Comparison of ENCODE assay signal across 13 cellular contexts in the genomic region with DNA sequence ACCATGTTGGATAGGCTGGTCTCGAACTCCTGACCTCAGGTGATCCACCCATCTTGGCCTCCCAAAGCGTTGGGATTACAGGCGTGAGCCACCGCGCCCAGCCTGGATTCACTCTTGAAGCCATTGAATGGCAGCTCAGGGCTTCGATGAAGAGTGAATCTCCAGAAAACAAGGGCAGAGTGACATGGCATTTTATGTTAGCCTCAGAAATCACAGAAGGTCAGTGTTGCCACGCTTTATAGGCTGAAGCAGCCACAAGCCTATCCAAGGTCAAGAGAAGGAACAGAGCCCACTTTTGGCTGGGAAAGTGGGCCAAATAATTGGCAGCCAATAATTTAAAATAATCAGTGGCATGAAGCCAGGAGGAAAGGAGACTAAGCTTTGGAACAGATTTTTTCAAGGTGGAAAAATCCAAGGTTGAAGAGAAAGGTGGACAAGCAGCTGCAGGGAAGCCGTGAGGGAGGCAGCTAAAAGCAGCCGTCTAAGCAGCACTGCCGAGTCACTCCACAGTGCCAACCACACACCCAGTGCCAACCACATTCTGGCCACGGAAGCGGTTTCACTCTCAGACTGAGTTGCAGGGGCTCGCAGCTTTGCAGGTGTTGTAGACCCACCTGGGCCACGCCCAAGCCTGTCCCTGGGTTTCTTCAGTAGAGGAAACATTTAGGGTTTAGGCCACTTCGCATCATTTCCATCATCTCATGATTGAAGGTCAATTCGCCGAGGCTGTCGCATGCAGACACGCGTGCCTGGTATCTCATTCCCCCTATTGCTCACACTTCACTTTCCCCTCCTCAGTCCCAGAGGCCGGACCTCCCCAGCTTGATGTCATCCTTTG. TPM values are rescaled to one million over a fixed set of nuclear protein-coding genes. Genes with fewer than 3 reads are reported as not detected.
DNase-seq lines count a peak whose midpoint lies in the region; ATAC-seq, FAIRE-seq and TF ChIP-seq lines count a peak whose summit lies in the region.
"Had no signal": no experiment of that assay in that cellular context is flagged by ENCODE, and none has a peak within 500 bp of the region (broad histone marks: within the 10 kb centered on the region; RNA-seq: fewer than 3 reads in every experiment).

No MANE protein-coding gene starts in this region.

- FAIRE-seq in small intestine (lab: Jason Lieb, UNC), result no peak
- FAIRE-seq: endometrium had no signal

- no peaks in the 10 kb centered on the region for H3K4me1 ChIP-seq in small intestine (ENCODE audit: control insufficient read depth in 2 of 2, insufficient read depth in 1 of 2, low read depth in 1 of 2, low read length in 1 of 2)
- H3K4me1 ChIP-seq: tibial nerve had no signal

- POLR2A ChIA-PET in activated B cell treated with CpG ODN at 0.5 μM for 24 hours (lab: Charles Lee), result interaction anchor here (0.6 to 0.7 kb wide), 2 partner anchors 15 to 76 kb away, joined by 4 to 10 read pairs; no protein-coding TSS in a partner anchor

- peak overlapping the region; percentile 27 to 76 for H3K4me3 Mint-ChIP-seq in CD14-positive monocyte
- no peak overlapping the region for H3K4me3 Mint-ChIP-seq in activated B cell treated with CpG ODN at 0.5 μM for 24 hours

- H3K27ac Mint-ChIP-seq in CD14-positive monocyte (peak overlapping the region in 1 of 7 donors; percentile 65), activated B cell treated with CpG ODN at 0.5 μM for 24 hours (no peak overlapping the region)

- peaks cover 16% of the 10 kb centered on the region for H3K4me1 Mint-ChIP-seq in CD14-positive monocyte
- peaks cover 11% of the 10 kb centered on the region for H3K4me1 Mint-ChIP-seq in activated B cell treated with CpG ODN at 0.5 μM for 24 hours

- H3K9me3 ChIP-seq in small intestine (ENCODE audit: control insufficient read depth, low read depth), result no peaks in the 10 kb centered on the region
- H3K9me3 ChIP-seq: tibial nerve had no signal

- no peak overlapping the region for H3K4me3 ChIP-seq in small intestine (ENCODE audit: low read depth in 1 of 2, low read length in 2 of 2)
- H3K4me3 ChIP-seq: tibial nerve had no signal

- 74 to 80% (median 77%) methylated on average over 21 of the region's 21 CpGs for WGBS in small intestine, 3 donors

- H3K9me3 Mint-ChIP-seq in CD14-positive monocyte (peaks cover 0 to 3% (median 0%) of the 10 kb centered on the region in 7 donors), activated B cell treated with CpG ODN at 0.5 μM for 24 hours (no peaks in the 10 kb centered on the region)

- intact Hi-C loops in CD14-positive monocyte (cut with micrococcal nuclease) (no loop called here), activated B cell treated with CpG ODN at 0.5 μM for 24 hours (cut with micrococcal nuclease) (no loop called here)

- CTCF ChIA-PET in activated B cell treated with CpG ODN at 0.5 μM for 24 hours (lab: Charles Lee), result no interaction called here

- H3K36me3 ChIP-seq in small intestine (ENCODE audit: control insufficient read depth in 2 of 2, insufficient read depth in 2 of 2, low read length in 2 of 2), result no peaks in the 10 kb centered on the region

- ATAC-seq in activated B cell treated with CpG ODN at 0.5 μM for 24 hours (ENCODE audit: low read depth), result peak; percentile 42

- no peak overlapping the region for H3K27ac ChIP-seq in small intestine (ENCODE audit: low read depth in 1 of 2, low read length in 1 of 2)
- H3K27ac ChIP-seq: tibial nerve had no signal

- peaks cover 11 to 30% (median 13%) of the 10 kb centered on the region in 3 donors for H3K27me3 Mint-ChIP-seq in CD14-positive monocyte (ENCODE audit: low read depth in 3 of 3)
- H3K27me3 Mint-ChIP-seq in activated B cell treated with CpG ODN at 0.5 μM for 24 hours, result peaks cover 5% of the 10 kb centered on the region

- peak; percentile 46 for DNase-seq in CD14-positive monocyte (ENCODE audit: low spot score)
- no peak for DNase-seq in activated B cell treated with CpG ODN at 0.5 μM for 24 hours
- peak; percentile 56 for DNase-seq in activated naive CD4-positive, alpha-beta T cell treated with anti-CD3 and anti-CD28 coated beads, Interleukin-2, amount 50 U/mL, for 16 hours
- peak; percentile 18 for DNase-seq in stimulated activated CD4-positive, alpha-beta T cell treated with anti-CD3 and anti-CD28 coated beads, Interleukin-12 subunit alpha, Interleukin-12 subunit beta, amount 100 ng/mL, for 4 hours
- no peak for DNase-seq in NCI-H446 treated with DMSO at 0.1 percent for 48 hours (lab: John Stamatoyannopoulos, UW)
- DNase-seq in HuH-7.5 (ENCODE audit: low spot score), result no peak
- no peak for DNase-seq in small intestine
- no peak for DNase-seq in 8988T
- DNase-seq: islet precursor cell had no signal

- no peaks in the 10 kb centered on the region for H3K27me3 ChIP-seq in small intestine (ENCODE audit: control insufficient read depth in 2 of 2, insufficient read depth in 2 of 2, low read length in 2 of 2)

- H3K36me3 Mint-ChIP-seq in CD14-positive monocyte (peaks cover 2 to 3% of the 10 kb centered on the region in 2 donors), activated B cell treated with CpG ODN at 0.5 μM for 24 hours (ENCODE audit: low read depth) (peaks cover under 1% of the 10 kb centered on the region)

- TF ChIP-seq CTCF in CD14-positive monocyte (IDR thresholded peaks at IDR 0.05) (no peak), activated B cell treated with CpG ODN at 0.5 μM for 24 hours (IDR thresholded peaks at IDR 0.05) (no peak)

RNA-seq across cellular contexts. Expression of gene AVP, which starts 17.4 kb away (rescaled TPM):
- not detected for polyA plus RNA-seq in CD14-positive monocyte
- not detected in 2 replicates for total RNA-seq in activated B cell treated with CpG ODN at 0.5 μM for 24 hours
- 1 to 10 TPM in 1 of 3 donors, not detected in 2; 2.7 TPM for polyA plus RNA-seq in small intestine
- total RNA-seq: LHCN-M2, pulmonary artery endothelial cell, tibial nerve had no signal

RNA-seq across cellular contexts. Expression of gene OXT, which starts 30.5 kb away (rescaled TPM):
- not detected for polyA plus RNA-seq in CD14-positive monocyte
- total RNA-seq in activated B cell treated with CpG ODN at 0.5 μM for 24 hours, result not detected in 2 replicates
- 10 to 100 TPM in 2 of 3 donors, 1 to 10 TPM in 1; 2.7 to 45.8 (median 36.2) TPM for polyA plus RNA-seq in small intestine
- total RNA-seq: LHCN-M2, pulmonary artery endothelial cell had no signal

RNA-seq across cellular contexts. Expression of gene MRPS26, which starts 56.1 kb away (rescaled TPM):
- polyA plus RNA-seq in CD14-positive monocyte (10 to 100 TPM; 29.8 to 36.6 TPM), small intestine (10 to 100 TPM; 58.4 to 77.5 (median 75.4) TPM)
- total RNA-seq in activated B cell treated with CpG ODN at 0.5 μM for 24 hours, result 30.6 and 34.7 TPM in 2 replicates

RNA-seq across cellular contexts. Expression of gene FASTKD5, which starts 57.7 kb away (rescaled TPM):
- polyA plus RNA-seq in CD14-positive monocyte (10 to 100 TPM; 12.5 to 13.7 TPM), small intestine (10 to 100 TPM; 11.3 to 13.7 (median 12.5) TPM)
- total RNA-seq in activated B cell treated with CpG ODN at 0.5 μM for 24 hours, result 23.7 and 24.6 TPM in 2 replicates

RNA-seq across cellular contexts. Expression of gene UBOX5, which starts 57.7 kb away (rescaled TPM):
- polyA plus RNA-seq in CD14-positive monocyte, result 1 to 10 TPM; 2.3 to 4.2 TPM
- total RNA-seq in activated B cell treated with CpG ODN at 0.5 μM for 24 hours, result 8.9 and 9.6 TPM in 2 replicates
- polyA plus RNA-seq in small intestine, result 1 to 10 TPM; 4.0 to 4.6 (median 4.2) TPM

Comparison
In these comparisons a context has a peak if more than half of its experiments do, and no peak if none do; other contexts are left out.
1. DNase-seq: peak in CD14-positive monocyte (single experiment), activated naive CD4-positive, alpha-beta T cell treated with anti-CD3 and anti-CD28 coated beads, Interleukin-2, amount 50 U/mL, for 16 hours (single experiment) and stimulated activated CD4-positive, alpha-beta T cell treated with anti-CD3 and anti-CD28 coated beads, Interleukin-12 subunit alpha, Interleukin-12 subunit beta, amount 100 ng/mL, for 4 hours (single experiment); none in activated B cell treated with CpG ODN at 0.5 μM for 24 hours (single experiment), NCI-H446 treated with DMSO at 0.1 percent for 48 hours (single experiment), HuH-7.5 (single experiment), small intestine (single experiment) and 8988T (single experiment).